23 cellular contexts compared by ENCODE assay signal in genomic region chr12:112607427-112607826, GRCh38.
"Had no signal": no experiment of that assay in that cellular context is flagged by ENCODE, and none has a peak within 500 bp of the region (broad histone marks: within the 10 kb centered on the region; RNA-seq: fewer than 3 reads in every experiment).

No MANE protein-coding gene starts in this region.

- H3K9me3 ChIP-seq: MG63, SJCRH30 had no signal

- H3K4me1 ChIP-seq: SJCRH30 had no signal

- DNase-seq: IMR-90, Karpas-422, KG1, MG63, NCI-H1105, NCI-H1436 treated with DMSO at 0.1 percent for 48 hours, NCI-H1694, NCI-H187 treated with DMSO at 0.1 percent for 48 hours, NCI-H2029 treated with DMSO at 0.1 percent for 48 hours, NCI-H2171, NCI-H226, NCI-H446, NCI-H510A, NCI-H524 treated with DMSO at 0.1 percent for 48 hours, NCI-H774, PC-3, SHP77 treated with DMSO at 0.1 percent for 48 hours, SJCRH30, T-helper 1 cell had no signal

- ATAC-seq: HepG2, Panc1, PC-3, SK-N-SH treated with all-trans-retinoic acid at 6 μM for 48 hours had no signal

- H3K4me3 ChIP-seq: MG63, SJCRH30 had no signal

- H3K27me3 ChIP-seq: MG63, SJCRH30 had no signal

- H3K36me3 ChIP-seq: MG63, SJCRH30 had no signal

- H3K27ac ChIP-seq: RWPE1, SJCRH30 had no signal
